In genomic region chr5:3107118-3107517, GRCh38 we compare ENCODE assay signal across 24 cellular contexts.
"Had no signal": no experiment of that assay in that cellular context is flagged by ENCODE, and none has a peak within 500 bp of the region (broad histone marks: within the 10 kb centered on the region; RNA-seq: fewer than 3 reads in every experiment).

No MANE protein-coding gene starts in this region.

- H3K4me3 ChIP-seq: ascending aorta, breast epithelium, esophagus muscularis mucosa, lung, pancreas, smooth muscle cell, suprapubic skin, upper lobe of left lung had no signal

- ATAC-seq: activated T-cell treated with anti-CD3 and anti-CD28 coated beads, Interleukin-2, amount 50 U/mL, for 72 hours; left lobe of liver; pancreas; sciatic nerve; stimulated activated naive CD8-positive, alpha-beta T cell treated with anti-CD3 and anti-CD28 coated beads, Interleukin-15, amount 100 ng/mL, for 72 hours; T-helper 17 cell had no signal

- H3K36me3 ChIP-seq: ascending aorta, breast epithelium, esophagus muscularis mucosa, pancreas, suprapubic skin, upper lobe of left lung had no signal

- H3K4me3 Mint-ChIP-seq: activated T-cell treated with anti-CD3 and anti-CD28 coated beads, Interleukin-2, amount 50 U/mL, for 72 hours; stimulated activated naive CD8-positive, alpha-beta T cell treated with anti-CD3 and anti-CD28 coated beads, Interleukin-15, amount 100 ng/mL, for 72 hours; T-helper 17 cell had no signal

- DNase-seq: activated CD4-positive, alpha-beta T cell treated with anti-CD3 and anti-CD28 coated beads for 1 hour; activated CD8-positive, alpha-beta memory T cell treated with anti-CD3 and anti-CD28 coated beads for 24 hours; activated effector memory CD4-positive, alpha-beta T cell treated with anti-CD3 and anti-CD28 coated beads, Interleukin-2, amount 50 U/mL, for 16 hours; activated naive CD4-positive, alpha-beta T cell treated with anti-CD3 and anti-CD28 coated beads, Interleukin-2, amount 50 U/mL, for 16 hours; activated T-cell treated with anti-CD3 and anti-CD28 coated beads, Interleukin-2, amount 50 U/mL, for 72 hours; cerebellar nuclear complex; cortex of kidney; hippocampal formation; islet precursor cell; midbrain; pancreas; stimulated activated CD4-positive, alpha-beta T cell treated with anti-CD3 and anti-CD28 coated beads, Interleukin-4, amount 100 ng/mL, for 1 hour; stimulated activated naive CD8-positive, alpha-beta T cell treated with anti-CD3 and anti-CD28 coated beads, Interleukin-15, amount 100 ng/mL, for 72 hours; T-helper 17 cell; upper lobe of left lung had no signal

- H3K27me3 ChIP-seq: ascending aorta, pancreas, upper lobe of left lung had no signal

- H3K4me1 ChIP-seq: ascending aorta, breast epithelium, esophagus muscularis mucosa, pancreas, suprapubic skin, upper lobe of left lung had no signal

- H3K9me3 ChIP-seq: ascending aorta, breast epithelium, esophagus muscularis mucosa, pancreas, suprapubic skin had no signal

- H3K27ac Mint-ChIP-seq: activated T-cell treated with anti-CD3 and anti-CD28 coated beads, Interleukin-2, amount 50 U/mL, for 72 hours; stimulated activated naive CD8-positive, alpha-beta T cell treated with anti-CD3 and anti-CD28 coated beads, Interleukin-15, amount 100 ng/mL, for 72 hours; T-helper 17 cell had no signal

- H3K4me2 ChIP-seq: smooth muscle cell had no signal

- H3K27ac ChIP-seq: ascending aorta, breast epithelium, esophagus muscularis mucosa, pancreas, suprapubic skin, upper lobe of left lung, VCaP had no signal

- H3K4me1 Mint-ChIP-seq: stimulated activated naive CD8-positive, alpha-beta T cell treated with anti-CD3 and anti-CD28 coated beads, Interleukin-15, amount 100 ng/mL, for 72 hours; T-helper 17 cell had no signal
